8 cellular contexts compared by ENCODE assay signal in the genomic region with DNA sequence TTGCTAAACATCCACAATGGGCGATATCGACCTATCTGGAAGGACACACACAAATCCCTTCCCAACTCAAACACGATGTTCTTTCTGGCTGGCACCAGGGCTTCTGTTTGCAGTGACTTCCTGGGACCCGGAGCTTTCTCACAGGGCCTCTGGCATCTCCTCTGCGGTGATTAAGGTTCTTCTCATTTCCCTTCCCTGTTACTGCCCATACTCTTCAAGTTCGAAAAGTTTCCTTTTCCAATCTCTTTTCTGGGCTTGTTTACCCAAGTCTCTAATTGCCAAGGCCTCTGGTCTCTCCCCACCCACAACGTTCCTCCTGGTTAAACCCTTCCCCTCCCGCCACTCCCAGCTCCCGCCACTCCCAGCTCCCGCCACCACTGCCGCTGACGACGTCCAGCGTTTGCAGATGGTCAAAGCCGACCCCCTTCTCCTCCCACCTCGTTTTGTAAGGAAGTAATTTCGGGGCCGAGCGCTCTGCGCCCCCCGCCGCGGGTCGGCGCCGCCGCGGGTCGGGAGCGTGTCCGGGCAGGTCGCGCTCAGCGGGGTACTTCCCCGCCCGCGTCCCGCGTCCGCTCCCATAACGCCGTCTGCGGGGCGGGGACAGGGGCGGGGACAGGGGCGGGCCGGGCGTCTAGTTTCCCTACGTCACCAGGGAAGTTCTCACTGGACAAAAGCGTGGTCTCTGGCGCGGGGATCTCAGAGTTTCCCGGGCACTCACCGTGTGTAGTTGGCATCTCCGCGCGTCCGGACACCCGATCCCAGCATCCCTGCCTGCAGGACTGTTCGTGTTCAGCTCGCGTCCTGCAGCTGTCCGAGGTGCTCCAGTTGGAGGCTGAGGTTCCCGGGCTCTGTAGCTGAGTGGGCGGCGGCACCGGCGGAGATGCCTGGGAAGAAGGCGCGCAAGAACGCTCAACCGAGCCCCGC. TPM values are rescaled to one million over a fixed set of nuclear protein-coding genes. Genes with fewer than 3 reads are reported as not detected.
A peak's percentile ranks its signal among the peaks of the same experiment; 100 is the strongest.
DNase-seq lines count a peak whose midpoint lies in the region; ATAC-seq and TF ChIP-seq lines count a peak whose summit lies in the region.

PMAIP1 (plus strand) TSS at position 699 of the 924 bp plus-strand sequence; CDS start at position 881, 182 bp downstream.

- TF ChIP-seq CTCF in retinal pigment epithelial cell (conservative IDR thresholded peaks at IDR 0.05; ENCODE audit: low read depth, low read length) = no peak

- H3K36me3 Mint-ChIP-seq in T-helper 17 cell (ENCODE audit: low read depth) = peaks cover 6% of the 10 kb centered on the region

- H3K27me3 Mint-ChIP-seq in T-helper 17 cell = no peaks in the 10 kb centered on the region

- H3K9me3 ChIP-seq in T-helper 17 cell (ENCODE audit: control insufficient read depth, low read length, poor library complexity, severe bottlenecking) (no peaks in the 10 kb centered on the region), right cardiac atrium (ENCODE audit: control insufficient read depth, low read length) (no peaks in the 10 kb centered on the region)

- H3K4me1 ChIP-seq in right cardiac atrium (ENCODE audit: control insufficient read depth, insufficient read depth, low read length) = no peaks in the 10 kb centered on the region

- H3K27ac Mint-ChIP-seq in T-helper 17 cell = peak within 1 kb of the TSS; percentile 95

- intact Hi-C loops in right cardiac atrium (cut with DNase I) = no loop called here

- ATAC-seq in GM18502 (IDR thresholded peaks at IDR 0.05; ENCODE audit: poor library complexity, unreplicated experiment) (peak; percentile 68), HG02943 (IDR thresholded peaks at IDR 0.05; ENCODE audit: low read depth, unreplicated experiment) (peak; percentile 59), T-helper 17 cell (peak; percentile 87), right cardiac atrium (peak; percentile 98)

- WGBS in right cardiac atrium = 1% methylated on average over 73 of the region's 73 CpGs

- DNase-seq in NCI-H187 treated with DMSO at 0.1 percent for 48 hours (lab: John Stamatoyannopoulos, UW) = peak; percentile 46
- DNase-seq in T-helper 17 cell = peak; percentile 78 to 84 (median 83)
- DNase-seq in amniotic stem cell (lab: John Stamatoyannopoulos, UW) = peak; percentile 90
- peak; percentile 74 to 91 (median 88) for DNase-seq in right cardiac atrium
- peak; percentile 67 for DNase-seq in retinal pigment epithelial cell (ENCODE audit: low read depth)
- no peak for DNase-seq in putamen (ENCODE audit: low spot score)

- peaks cover 25% of the 10 kb centered on the region for H3K4me1 Mint-ChIP-seq in T-helper 17 cell

- peak within 1 kb of the TSS; percentile 94 for H3K4me3 Mint-ChIP-seq in T-helper 17 cell

- H3K4me3 ChIP-seq in right cardiac atrium (ENCODE audit: low read length) (peak within 1 kb of the TSS; percentile 71), retinal pigment epithelial cell (ENCODE audit: low read length) (peak within 1 kb of the TSS; percentile 84)

- no peaks in the 10 kb centered on the region for H3K27me3 ChIP-seq in right cardiac atrium (ENCODE audit: control insufficient read depth, insufficient read depth)

- H3K27ac ChIP-seq in right cardiac atrium (ENCODE audit: low read length) = no peak within 1 kb of the TSS

RNA-seq across cellular contexts. Expression of gene PMAIP1, which starts in this region (rescaled TPM):
- total RNA-seq in T-helper 17 cell (100 to 1,000 TPM; 111 to 139 TPM), right cardiac atrium (under 1 TPM in 2 of 4 donors, not detected in 2; 0.22 to 0.24 TPM)
- polyA plus RNA-seq in right cardiac atrium = 0.18 TPM

Comparison
In these comparisons a context has a peak if more than half of its experiments do, and no peak if none do; other contexts are left out.
1. RNA of gene PMAIP1 (total RNA-seq): 111 to 139 TPM in T-helper 17 cell; 0.22 to 0.24 TPM in right cardiac atrium; every median in the first group is over 10 times any median in the second.
2. Peak in DNase-seq, ATAC-seq and H3K4me3 ChIP-seq in right cardiac atrium; RNA of the gene not detected or under 1 TPM.
3. Peak in every context shown above with its lines, with median percentiles within 50 percentile points of each other: ATAC-seq.